12 cellular contexts compared by ENCODE assay signal in the genomic region with DNA sequence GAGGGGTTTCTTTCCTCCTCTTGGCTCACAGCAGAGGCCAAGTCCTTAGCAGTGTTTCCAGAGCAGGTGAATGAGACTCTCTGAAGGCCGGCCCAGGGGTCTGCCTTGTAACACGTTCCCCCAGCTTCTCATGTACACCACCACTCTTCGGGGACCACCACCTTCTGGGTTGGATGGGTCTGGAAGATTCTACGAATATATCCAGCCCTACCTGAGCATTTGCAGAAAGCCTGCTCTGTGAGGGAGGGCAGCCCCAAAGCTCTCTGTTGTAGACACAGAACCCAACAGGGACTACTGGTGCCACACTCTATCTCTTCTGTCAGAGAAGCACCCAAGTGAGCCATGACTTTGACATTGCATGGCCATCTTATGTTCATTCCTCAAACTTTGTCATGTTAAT.
DNase-seq lines count a peak whose midpoint lies in the region; ATAC-seq, FAIRE-seq and TF ChIP-seq lines count a peak whose summit lies in the region.
"Had no signal": no experiment of that assay in that cellular context is flagged by ENCODE, and none has a peak within 500 bp of the region (broad histone marks: within the 10 kb centered on the region; RNA-seq: fewer than 3 reads in every experiment).

No MANE protein-coding gene starts in this region.

- no peaks in the 10 kb centered on the region for H3K9me3 Mint-ChIP-seq in activated CD4-positive, alpha-beta T cell treated with anti-CD3 and anti-CD28 coated beads, Interleukin-2, amount 10 ng/mL, durations not matched to agents 24 days and 14 days
- H3K9me3 Mint-ChIP-seq in stimulated activated effector memory CD8-positive, alpha-beta T cell treated with anti-CD3 and anti-CD28 coated beads, Interleukin-12 subunit alpha, Interleukin-12 subunit beta, amount 100 ng/mL, for 72 hours: no peaks in the 10 kb centered on the region

- TF ChIP-seq RAD21 in H1 (IDR thresholded peaks at IDR 0.05 in 1 of 2, conservative IDR thresholded peaks at IDR 0.05 in 1 of 2; ENCODE audit: low read depth in 2 of 2, low read length in 2 of 2): no peak

- no peak for DNase-seq in activated CD4-positive, alpha-beta T cell treated with anti-CD3 and anti-CD28 coated beads, Interleukin-2, amount 10 ng/mL, durations not matched to agents 24 days and 14 days
- no peak for DNase-seq in activated CD4-positive, alpha-beta T cell treated with anti-CD3 and anti-CD28 coated beads, Interleukin-2, amount 50 U/mL, for 48 hours
- no peak for DNase-seq in SK-N-MC (ENCODE audit: low read depth, low spot score)
- DNase-seq in H1 (ENCODE audit: low read depth in 1 of 2, low spot score in 2 of 2): no peak
- DNase-seq in stimulated activated effector memory CD8-positive, alpha-beta T cell treated with anti-CD3 and anti-CD28 coated beads, Interleukin-12 subunit alpha, Interleukin-12 subunit beta, amount 100 ng/mL, for 72 hours (ENCODE audit: low spot score in 2 of 2): no peak
- DNase-seq in NCI-H2171 (lab: John Stamatoyannopoulos, UW): no peak
- DNase-seq: activated CD4-positive, CD25-positive, alpha-beta regulatory T cell; esophagus squamous epithelium; GDM1; PC-9 had no signal

- H3K36me3 ChIP-seq in SK-N-MC (ENCODE audit: insufficient read depth, low read length) (no peaks in the 10 kb centered on the region), H1 (ENCODE audit: control insufficient read depth in 2 of 4, insufficient read depth in 4 of 4, low read length in 3 of 4) (no peaks in the 10 kb centered on the region)
- H3K36me3 ChIP-seq: esophagus squamous epithelium had no signal

- CTCF ChIA-PET in H1 (lab: Charles Lee; ENCODE audit: partially characterized antibody): interaction anchor here (0.6 to 6.3 kb wide), 13 partner anchors 10 to 249 kb away, joined by 3 to 54 read pairs (median 4); no protein-coding TSS in a partner anchor

- POLR2A ChIA-PET in H1 (lab: Charles Lee; ENCODE audit: partially characterized antibody): interaction anchor here (0.6 to 2.6 kb wide), 3 partner anchors 8 to 236 kb away, joined by 3 to 8 read pairs (median 5); a partner anchor contains a TSS

- H3K9ac ChIP-seq in SK-N-MC (ENCODE audit: insufficient read length): no peak overlapping the region
- no peak overlapping the region for H3K9ac ChIP-seq in H1 (replicated peaks in 1 of 4; ENCODE audit: extremely low read depth in 1 of 4, low read depth in 3 of 4, low read length in 3 of 4)

- H4K20me1 ChIP-seq in H1 (replicated peaks in 1 of 2; ENCODE audit: control insufficient read depth in 1 of 2, insufficient read depth in 2 of 2, low read length in 2 of 2): no peaks in the 10 kb centered on the region

- peak overlapping the region; percentile 86 for H3K4me3 Mint-ChIP-seq in activated CD4-positive, alpha-beta T cell treated with anti-CD3 and anti-CD28 coated beads, Interleukin-2, amount 10 ng/mL, durations not matched to agents 24 days and 14 days
- H3K4me3 Mint-ChIP-seq in stimulated activated effector memory CD8-positive, alpha-beta T cell treated with anti-CD3 and anti-CD28 coated beads, Interleukin-12 subunit alpha, Interleukin-12 subunit beta, amount 100 ng/mL, for 72 hours: peak overlapping the region; percentile 77

- peaks cover 10% of the 10 kb centered on the region; the same call in 1 of the 2 replicates for H3K23me2 ChIP-seq in H1 (ENCODE audit: low read depth, low read length)

- peaks cover 0 to 15% (median 4%) of the 10 kb centered on the region in 4 experiments; a peak in 6 of 7 replicates for H3K4me1 ChIP-seq in H1 (replicated peaks in 1 of 4; ENCODE audit: control insufficient read depth in 3 of 4, insufficient read depth in 4 of 4, low read length in 3 of 4)

- peak overlapping the region; percentile 77 for H3K27ac Mint-ChIP-seq in activated CD4-positive, alpha-beta T cell treated with anti-CD3 and anti-CD28 coated beads, Interleukin-2, amount 10 ng/mL, durations not matched to agents 24 days and 14 days
- H3K27ac Mint-ChIP-seq in stimulated activated effector memory CD8-positive, alpha-beta T cell treated with anti-CD3 and anti-CD28 coated beads, Interleukin-12 subunit alpha, Interleukin-12 subunit beta, amount 100 ng/mL, for 72 hours: peak overlapping the region; percentile 91

- H3K4me3 ChIP-seq in SK-N-MC (peak overlapping the region; percentile 87), H1 (ENCODE audit: extremely low read depth in 1 of 4, insufficient read depth in 2 of 4, low read depth in 3 of 4, low read length in 4 of 4) (peak overlapping the region in 1 of 4 experiments; percentile 3; a peak in 1 of 8 replicates)

- H3K79me2 ChIP-seq in H1 (ENCODE audit: control insufficient read depth in 1 of 2, insufficient read depth in 2 of 2, low read length in 2 of 2): no peaks in the 10 kb centered on the region

- H3K4me1 Mint-ChIP-seq in activated CD4-positive, alpha-beta T cell treated with anti-CD3 and anti-CD28 coated beads, Interleukin-2, amount 10 ng/mL, durations not matched to agents 24 days and 14 days: peaks cover 41% of the 10 kb centered on the region
- peaks cover 54% of the 10 kb centered on the region for H3K4me1 Mint-ChIP-seq in stimulated activated effector memory CD8-positive, alpha-beta T cell treated with anti-CD3 and anti-CD28 coated beads, Interleukin-12 subunit alpha, Interleukin-12 subunit beta, amount 100 ng/mL, for 72 hours

- H3K79me1 ChIP-seq in H1 (ENCODE audit: low read depth, low read length): no peaks in the 10 kb centered on the region

- TF ChIP-seq CTCF in H1 (IDR thresholded peaks at IDR 0.05; ENCODE audit: control extremely low read depth in 1 of 3, insufficient read depth in 1 of 3, low read depth in 1 of 3, low read length in 3 of 3): no peak

- H3K18ac ChIP-seq in H1 (ENCODE audit: extremely low read depth, low read length): no peak overlapping the region

- H3K9me3 ChIP-seq in SK-N-MC (ENCODE audit: low read depth, low read length): no peaks in the 10 kb centered on the region
- no peaks in the 10 kb centered on the region for H3K9me3 ChIP-seq in H1 (ENCODE audit: insufficient read depth in 2 of 2, low read depth in 1 of 2, low read length in 1 of 2)
- H3K9me3 ChIP-seq: esophagus squamous epithelium had no signal

- H3K14ac ChIP-seq in H1 (ENCODE audit: insufficient read length): no peak overlapping the region

- H4K5ac ChIP-seq in H1 (ENCODE audit: insufficient read length, low read depth, low read length): no peak overlapping the region

- no peak overlapping the region for H3K56ac ChIP-seq in H1 (replicated peaks; ENCODE audit: insufficient read length, low read depth, low read length)

- no peak overlapping the region for H2BK120ac ChIP-seq in H1 (replicated peaks; ENCODE audit: low read depth, low read length)

- no peak overlapping the region for H4K8ac ChIP-seq in H1 (ENCODE audit: extremely low read depth, insufficient read depth, low read length)

- peak overlapping the region; percentile 88 to 93; a peak in 2 of 4 replicates for H3K4me2 ChIP-seq in H1 (ENCODE audit: insufficient read depth in 1 of 2, low read depth in 2 of 2, low read length in 2 of 2)

- H3K23ac ChIP-seq in H1 (ENCODE audit: insufficient read length): no peak overlapping the region

- H2BK20ac ChIP-seq in H1 (ENCODE audit: low read length): no peak overlapping the region

- H3K27ac ChIP-seq in SK-N-MC (no peak overlapping the region), H1 (ENCODE audit: low read depth, low read length) (no peak overlapping the region)
- H3K27ac ChIP-seq: PC-9 had no signal

- H3K36me3 Mint-ChIP-seq in activated CD4-positive, alpha-beta T cell treated with anti-CD3 and anti-CD28 coated beads, Interleukin-2, amount 10 ng/mL, durations not matched to agents 24 days and 14 days (ENCODE audit: low read depth): peaks cover 33% of the 10 kb centered on the region
- peaks cover 89% of the 10 kb centered on the region for H3K36me3 Mint-ChIP-seq in stimulated activated effector memory CD8-positive, alpha-beta T cell treated with anti-CD3 and anti-CD28 coated beads, Interleukin-12 subunit alpha, Interleukin-12 subunit beta, amount 100 ng/mL, for 72 hours

- TF ChIP-seq POLR2A in H1 (IDR thresholded peaks at IDR 0.05; ENCODE audit: control extremely low read depth in 1 of 2, low read depth in 2 of 2, low read length in 2 of 2): no peak

- no peak overlapping the region for H4K91ac ChIP-seq in H1 (replicated peaks; ENCODE audit: insufficient read length, low read length)

- H2BK5ac ChIP-seq in H1 (ENCODE audit: low read depth, low read length): no peak overlapping the region

- FAIRE-seq in H1 (lab: Jason Lieb, UNC): no peak

- TF ChIP-seq EP300 in H1 (IDR thresholded peaks at IDR 0.05; ENCODE audit: borderline replicate concordance in 1 of 2, low read depth in 2 of 2, low read length in 2 of 2): no peak

- H3K27me3 Mint-ChIP-seq in activated CD4-positive, alpha-beta T cell treated with anti-CD3 and anti-CD28 coated beads, Interleukin-2, amount 10 ng/mL, durations not matched to agents 24 days and 14 days: no peaks in the 10 kb centered on the region

- H3K27me3 ChIP-seq in H1 (replicated peaks in 1 of 4; ENCODE audit: control insufficient read depth in 3 of 4, extremely low read depth in 1 of 4, insufficient read depth in 3 of 4, low read length in 3 of 4): peaks cover 0 to 28% (median 24%) of the 10 kb centered on the region in 4 experiments; a peak in 6 of 7 replicates
- H3K27me3 ChIP-seq: esophagus squamous epithelium had no signal

- H3K4ac ChIP-seq in H1 (replicated peaks; ENCODE audit: insufficient read length, low read depth, low read length): no peak overlapping the region

- no peak overlapping the region for H2BK12ac ChIP-seq in H1 (ENCODE audit: low read depth, low read length)

- no peak overlapping the region for H2AK5ac ChIP-seq in H1 (ENCODE audit: low read depth, low read length)

- intact Hi-C loops in activated CD4-positive, alpha-beta T cell treated with anti-CD3 and anti-CD28 coated beads, Interleukin-2, amount 10 ng/mL, durations not matched to agents 24 days and 14 days (cut with micrococcal nuclease): loop anchor here (1.0 to 5.0 kb wide), 4 partner anchors 9 to 256 kb away; no protein-coding TSS in a partner anchor

- ATAC-seq in stimulated activated effector memory CD8-positive, alpha-beta T cell treated with anti-CD3 and anti-CD28 coated beads, Interleukin-12 subunit alpha, Interleukin-12 subunit beta, amount 100 ng/mL, for 72 hours: peak; percentile 37
- ATAC-seq in GM18861 (IDR thresholded peaks at IDR 0.05; ENCODE audit: unreplicated experiment) (no peak), HG03571 (IDR thresholded peaks at IDR 0.05; ENCODE audit: unreplicated experiment) (no peak)

- H2AFZ ChIP-seq in H1 (ENCODE audit: low read length): no peak overlapping the region
- H2AFZ ChIP-seq: PC-9 had no signal

- 86% methylated on average over 4 of the region's 4 CpGs; no CpG with 5 or more reads in 1 of the 2 experiments for WGBS in H1 (ENCODE audit: extremely low coverage in 1 of 2, insufficient coverage in 1 of 2, insufficient read length in 1 of 2, insufficient replicate concordance in 2 of 2, low coverage in 1 of 2, low lambda C conversion rate in 2 of 2, missing lambda C conversion rate in 1 of 2), 2 experiments

- no peak overlapping the region for H2BK15ac ChIP-seq in H1 (ENCODE audit: low read length)

TF ChIP-seq in H1, 55 proteins besides CTCF, POLR2A, EP300 and RAD21:
- no peak for TF ChIP-seq ASH2L (IDR thresholded peaks at IDR 0.05; ENCODE audit: low read length)
- no peak for TF ChIP-seq TAF1 (IDR thresholded peaks at IDR 0.05; ENCODE audit: low read depth, low read length)
TF ChIP-seq in H1: peak in this region for 0.
